9 cellular contexts compared by ENCODE assay signal in genomic region chr18:6920099-6920955, GRCh38.
A peak's percentile ranks its signal among the peaks of the same experiment; 100 is the strongest.
DNase-seq lines count a peak whose midpoint lies in the region; ATAC-seq, FAIRE-seq and TF ChIP-seq lines count a peak whose summit lies in the region.
"Had no signal": no experiment of that assay in that cellular context is flagged by ENCODE, and none has a peak within 500 bp of the region (broad histone marks: within the 10 kb centered on the region; RNA-seq: fewer than 3 reads in every experiment).

No MANE protein-coding gene starts in this region.

- H3K9me3 ChIP-seq in WERI-Rb-1 (ENCODE audit: severe bottlenecking) (no peaks in the 10 kb centered on the region), gastroesophageal sphincter (no peaks in the 10 kb centered on the region)

- FAIRE-seq in GM12892 (lab: Jason Lieb, UNC), result peak; percentile 85

- TF ChIP-seq EP300 in gastroesophageal sphincter (IDR thresholded peaks at IDR 0.05), result no peak

- H3K27ac ChIP-seq in WERI-Rb-1, result no peak overlapping the region
- no peak overlapping the region for H3K27ac ChIP-seq in gastroesophageal sphincter

- intact Hi-C loops in posterior cingulate gyrus (cut with DNase I), result loop anchor here (10.0 kb wide), 1 partner anchor 254 kb away; no protein-coding TSS in a partner anchor

- H3K36me3 ChIP-seq in WERI-Rb-1, result no peaks in the 10 kb centered on the region
- H3K36me3 ChIP-seq in gastroesophageal sphincter, result no peaks in the 10 kb centered on the region

- DNase-seq in AG08395 (ENCODE audit: low spot score) (peak; percentile 61), GM12892 (ENCODE audit: insufficient read length) (peak; percentile 17), NCI-H2107 treated with DMSO at 0.1 percent for 48 hours (lab: John Stamatoyannopoulos, UW; ENCODE audit: unreplicated experiment) (peak; percentile 66), WERI-Rb-1 (peak; percentile 77), posterior cingulate gyrus (peak in 6 of 10 donors; percentile 24 to 79 (median 41))
- DNase-seq: left cardiac atrium had no signal

- no peaks in the 10 kb centered on the region for H3K4me1 ChIP-seq in gastroesophageal sphincter

- WGBS in gastroesophageal sphincter (ENCODE audit: low coverage in 1 of 2), 2 donors, result 50 to 82% methylated on average over 10 to 14 of the region's 37 CpGs

- TF ChIP-seq CTCF in WERI-Rb-1 (IDR thresholded peaks at IDR 0.05; ENCODE audit: low read depth, low read length) (peak; percentile 85), gastroesophageal sphincter (IDR thresholded peaks at IDR 0.05) (peak in 3 of 4 experiments; percentile 40 to 56 (median 44))

- ATAC-seq in gastroesophageal sphincter (peak; percentile 20), GM18870 (IDR thresholded peaks at IDR 0.05; ENCODE audit: unreplicated experiment) (no peak), GM21786 (IDR thresholded peaks at IDR 0.05; ENCODE audit: unreplicated experiment) (no peak)

- no peaks in the 10 kb centered on the region for H3K27me3 ChIP-seq in WERI-Rb-1 (ENCODE audit: insufficient read depth, low read depth, severe bottlenecking)
- peaks cover 18% of the 10 kb centered on the region for H3K27me3 ChIP-seq in gastroesophageal sphincter

- TF ChIP-seq POLR2A in GM12892 (IDR thresholded peaks at IDR 0.05; ENCODE audit: low read depth, low read length) (no peak), gastroesophageal sphincter (IDR thresholded peaks at IDR 0.05) (no peak)

- no peak overlapping the region for H3K4me3 ChIP-seq in WERI-Rb-1 (ENCODE audit: low read depth, low read length)
- H3K4me3 ChIP-seq in gastroesophageal sphincter, result no peak overlapping the region

Comparison
In these comparisons a context has a peak if more than half of its experiments do, and no peak if none do; other contexts are left out.
1. DNase-seq: peak in every context shown above with its lines; median percentile 77 in WERI-Rb-1; 66 in NCI-H2107 treated with DMSO at 0.1 percent for 48 hours; 61 in AG08395; 41 in posterior cingulate gyrus; 17 in GM12892.